ENCODE assay signal across 24 cellular contexts in the genomic region with DNA sequence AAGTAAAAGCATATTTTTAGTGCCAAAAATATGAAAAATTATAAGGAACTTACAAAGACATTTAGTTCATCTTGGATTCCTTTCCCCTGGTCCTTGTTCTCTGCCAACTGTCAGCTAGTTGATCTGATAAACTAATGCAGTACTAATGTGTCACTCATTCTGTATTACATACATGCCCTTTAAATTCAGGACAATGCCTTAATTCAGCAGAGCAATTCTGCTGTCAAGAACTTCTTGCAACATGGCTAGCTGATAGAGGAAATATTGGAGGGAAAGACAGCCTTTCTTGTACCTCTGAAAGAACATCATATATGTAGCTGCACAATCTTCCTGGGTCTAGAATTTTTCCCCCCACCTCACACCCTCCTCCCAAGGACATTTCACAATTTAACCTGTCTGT.
"Had no signal": no experiment of that assay in that cellular context is flagged by ENCODE, and none has a peak within 500 bp of the region (broad histone marks: within the 10 kb centered on the region; RNA-seq: fewer than 3 reads in every experiment).

No MANE protein-coding gene starts in this region.

- H3K27ac Mint-ChIP-seq: IgD-negative memory B cell had no signal

- DNase-seq: MV-4-11, NCI-H1048, NCI-H1105, NCI-H1417 treated with DMSO at 0.1 percent for 48 hours, NCI-H146, NCI-H1694 treated with DMSO at 0.1 percent for 48 hours, NCI-H1930, NCI-H2081, NCI-H2107, NCI-H2227 treated with DMSO at 0.1 percent for 48 hours, NCI-H524, NCI-H526 treated with DMSO at 0.1 percent for 48 hours, NCI-H748 treated with DMSO at 0.1 percent for 48 hours, PC-3, SHP77 treated with DMSO at 0.1 percent for 48 hours, SJCRH30 had no signal

- ATAC-seq: K562, Panc1, PC-3, Right ventricle myocardium inferior had no signal

- H3K4me1 ChIP-seq: SJCRH30 had no signal

- H3K9me3 Mint-ChIP-seq: IgD-negative memory B cell had no signal

- H3K36me3 ChIP-seq: SJCRH30 had no signal

- H3K4me2 ChIP-seq: KMS-11 had no signal

- H3K4me3 ChIP-seq: K562, SJCRH30, SK-N-MC had no signal

- FAIRE-seq: HTR-8/SVneo, K562 had no signal

- H3K27me3 Mint-ChIP-seq: IgD-negative memory B cell had no signal

- H3K4me3 Mint-ChIP-seq: IgD-negative memory B cell had no signal

- H3K9ac ChIP-seq: KMS-11 had no signal

- H3K27ac ChIP-seq: HL-60, KMS-11, SJCRH30, SK-N-MC had no signal

- H3K9me3 ChIP-seq: SJCRH30 had no signal

- H3K27me3 ChIP-seq: SJCRH30 had no signal
